In genomic region chr2:218513676-218514075, GRCh38 we compare ENCODE assay signal across 2 cellular contexts.
A peak's percentile ranks its signal among the peaks of the same experiment; 100 is the strongest.
TF ChIP-seq lines count a peak whose summit lies in the region.

No MANE protein-coding gene starts in this region.

TF ChIP-seq in HepG2, 621 proteins besides CTCF, POLR2A, EP300 and RAD21:
- TF ChIP-seq ZNF781 (CRISPR knock-in tag; IDR thresholded peaks at IDR 0.05; ENCODE audit: borderline replicate concordance, not compliant biosample characterization) (no peak), ZNF770 (CRISPR knock-in tag; IDR thresholded peaks at IDR 0.05) (peak; percentile 26; the same call in 1 of the 2 replicates)
- TF ChIP-seq, protein P1, sequence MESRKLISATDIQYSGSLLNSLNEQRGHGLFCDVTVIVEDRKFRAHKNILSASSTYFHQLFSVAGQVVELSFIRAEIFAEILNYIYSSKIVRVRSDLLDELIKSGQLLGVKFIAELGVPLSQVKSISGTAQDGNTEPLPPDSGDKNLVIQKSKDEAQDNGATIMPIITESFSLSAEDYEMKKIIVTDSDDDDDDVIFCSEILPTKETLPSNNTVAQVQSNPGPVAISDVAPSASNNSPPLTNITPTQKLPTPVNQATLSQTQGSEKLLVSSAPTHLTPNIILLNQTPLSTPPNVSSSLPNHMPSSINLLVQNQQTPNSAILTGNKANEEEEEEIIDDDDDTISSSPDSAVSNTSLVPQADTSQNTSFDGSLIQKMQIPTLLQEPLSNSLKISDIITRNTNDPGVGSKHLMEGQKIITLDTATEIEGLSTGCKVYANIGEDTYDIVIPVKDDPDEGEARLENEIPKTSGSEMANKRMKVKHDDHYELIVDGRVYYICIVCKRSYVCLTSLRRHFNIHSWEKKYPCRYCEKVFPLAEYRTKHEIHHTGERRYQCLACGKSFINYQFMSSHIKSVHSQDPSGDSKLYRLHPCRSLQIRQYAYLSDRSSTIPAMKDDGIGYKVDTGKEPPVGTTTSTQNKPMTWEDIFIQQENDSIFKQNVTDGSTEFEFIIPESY (CRISPR knock-in tag; IDR thresholded peaks at IDR 0.05): peak; percentile 65; the same call in 1 of the 2 replicates

TF ChIP-seq in K562, 482 proteins besides CTCF, POLR2A, EP300 and RAD21:
- TF ChIP-seq MIER1 (IDR thresholded peaks at IDR 0.05; ENCODE audit: low read depth) (no peak), HOMEZ (CRISPR knock-in tag; IDR thresholded peaks at IDR 0.05) (no peak), PCBP1 (IDR thresholded peaks at IDR 0.05; ENCODE audit: low read depth, low read length, poor library complexity, severe bottlenecking) (no peak), CBX2 (IDR thresholded peaks at IDR 0.05; ENCODE audit: insufficient read depth, low read length, poor library complexity, severe bottlenecking) (no peak), FIP1L1 (IDR thresholded peaks at IDR 0.05; ENCODE audit: low read depth, low read length, poor library complexity, severe bottlenecking) (no peak), ZFP1 (CRISPR knock-in tag; IDR thresholded peaks at IDR 0.05) (no peak), GABPB2 (CRISPR knock-in tag; conservative IDR thresholded peaks at IDR 0.05) (no peak)
- TF ChIP-seq, protein P1 (CRISPR knock-in tag; IDR thresholded peaks at IDR 0.05): peak; percentile 63
TF ChIP-seq in K562: peak in this region for 1.
